In genomic region chr15:78878356-78878755, GRCh38 we compare ENCODE assay signal across 9 cellular contexts. TPM values are rescaled to one million over a fixed set of nuclear protein-coding genes. Genes with fewer than 3 reads are reported as not detected.
DNase-seq lines count a peak whose midpoint lies in the region; ATAC-seq, FAIRE-seq and TF ChIP-seq lines count a peak whose summit lies in the region.
"Had no signal": no experiment of that assay in that cellular context is flagged by ENCODE, and none has a peak within 500 bp of the region (broad histone marks: within the 10 kb centered on the region; RNA-seq: fewer than 3 reads in every experiment).

No MANE protein-coding gene starts in this region.

- no peaks in the 10 kb centered on the region for H3F3A ChIP-seq in PC-3 (ENCODE audit: low read length, unreplicated experiment)

- no peaks in the 10 kb centered on the region for H3K9me2 ChIP-seq in PC-3 (replicated peaks; ENCODE audit: low read length)

- no TSS peak for BruUV-seq in PC-3 (replicated peaks; lab: Mats Ljungman, UMichigan)

- H4K91ac ChIP-seq in H1 (replicated peaks; ENCODE audit: insufficient read length, low read length) = no peak overlapping the region

- H3K27me3 ChIP-seq in PC-3 (ENCODE audit: low read length) (no peaks in the 10 kb centered on the region), H1 (replicated peaks in 1 of 4; ENCODE audit: control insufficient read depth in 3 of 4, extremely low read depth in 1 of 4, insufficient read depth in 3 of 4, low read length in 3 of 4) (no peaks in the 10 kb centered on the region), psoas muscle (ENCODE audit: insufficient read depth in 3 of 3, low read length in 2 of 3) (no peaks in the 10 kb centered on the region)

- H3K18ac ChIP-seq in H1 (ENCODE audit: extremely low read depth, low read length) = no peak overlapping the region

- H3K4me1 Mint-ChIP-seq in activated CD4-positive, alpha-beta T cell treated with anti-CD3 and anti-CD28 coated beads, Interleukin-2, amount 10 ng/mL, durations not matched to agents 24 days and 14 days = peaks cover 55% of the 10 kb centered on the region

- no peak overlapping the region for H4K5ac ChIP-seq in H1 (ENCODE audit: insufficient read length, low read depth, low read length)

- CTCF ChIA-PET in PC-3 (lab: Charles Lee) = no interaction called here
- CTCF ChIA-PET in H1 (lab: Charles Lee; ENCODE audit: partially characterized antibody) = interaction anchor here (0.6 to 1.0 kb wide), 3 partner anchors 18 to 128 kb away, joined by 3 to 5 read pairs (median 4); no protein-coding TSS in a partner anchor

- no peak overlapping the region for H3K4me3 ChIP-seq in PC-3 (ENCODE audit: low read length)
- H3K4me3 ChIP-seq in H1 (ENCODE audit: extremely low read depth in 1 of 4, insufficient read depth in 2 of 4, low read depth in 3 of 4, low read length in 4 of 4) = peak overlapping the region in 1 of 4 experiments; percentile 36; a peak in 1 of 8 replicates
- peak overlapping the region; percentile 84 for H3K4me3 ChIP-seq in psoas muscle

- no peak overlapping the region for H3K4ac ChIP-seq in H1 (replicated peaks; ENCODE audit: insufficient read length, low read depth, low read length)

- no peak for TF ChIP-seq RAD21 in H1 (IDR thresholded peaks at IDR 0.05 in 1 of 2, conservative IDR thresholded peaks at IDR 0.05 in 1 of 2; ENCODE audit: low read depth in 2 of 2, low read length in 2 of 2)

- H3K23me2 ChIP-seq in H1 (ENCODE audit: low read depth, low read length) = peaks cover 4% of the 10 kb centered on the region; the same call in 1 of the 2 replicates

- TF ChIP-seq EP300 in H1 (IDR thresholded peaks at IDR 0.05; ENCODE audit: borderline replicate concordance in 1 of 2, low read depth in 2 of 2, low read length in 2 of 2) = no peak

- no peak overlapping the region for H3K9ac ChIP-seq in PC-3 (ENCODE audit: low read length)
- H3K9ac ChIP-seq in H1 (replicated peaks in 1 of 4; ENCODE audit: extremely low read depth in 1 of 4, low read depth in 3 of 4, low read length in 3 of 4) = no peak overlapping the region

- H3K36me3 Mint-ChIP-seq in activated CD4-positive, alpha-beta T cell treated with anti-CD3 and anti-CD28 coated beads, Interleukin-2, amount 10 ng/mL, durations not matched to agents 24 days and 14 days (ENCODE audit: low read depth) = peaks cover 35% of the 10 kb centered on the region

- H3K4me2 ChIP-seq in PC-3 (ENCODE audit: low read length) = peak overlapping the region; percentile 48
- H3K4me2 ChIP-seq in H1 (ENCODE audit: insufficient read depth in 1 of 2, low read depth in 2 of 2, low read length in 2 of 2) = peak overlapping the region; percentile 30 to 66; a peak in 2 of 4 replicates

- H3K27ac ChIP-seq in PC-3 (ENCODE audit: low read length) (no peak overlapping the region), H1 (ENCODE audit: low read depth, low read length) (no peak overlapping the region), psoas muscle (no peak overlapping the region)

- no peak overlapping the region for H3K56ac ChIP-seq in H1 (replicated peaks; ENCODE audit: insufficient read length, low read depth, low read length)

- H3K27me3 Mint-ChIP-seq in activated CD4-positive, alpha-beta T cell treated with anti-CD3 and anti-CD28 coated beads, Interleukin-2, amount 10 ng/mL, durations not matched to agents 24 days and 14 days = no peaks in the 10 kb centered on the region
- H3K27me3 Mint-ChIP-seq: naive B cell had no signal

- no peak for TF ChIP-seq CTCF in PC-3 (conservative IDR thresholded peaks at IDR 0.05; ENCODE audit: low read depth, low read length)
- TF ChIP-seq CTCF in H1 (IDR thresholded peaks at IDR 0.05; ENCODE audit: control extremely low read depth in 1 of 3, insufficient read depth in 1 of 3, low read depth in 1 of 3, low read length in 3 of 3) = no peak
- TF ChIP-seq CTCF in psoas muscle (IDR thresholded peaks at IDR 0.05) = no peak

- H3K4me1 ChIP-seq in PC-3 (ENCODE audit: insufficient read depth, low read length) (peaks cover 47% of the 10 kb centered on the region), H1 (replicated peaks in 1 of 4; ENCODE audit: control insufficient read depth in 3 of 4, insufficient read depth in 4 of 4, low read length in 3 of 4) (peaks cover 1 to 11% (median 7%) of the 10 kb centered on the region in 4 experiments; a peak in 3 of 7 replicates), psoas muscle (peaks cover 74% of the 10 kb centered on the region)

- no peak overlapping the region for H3K4me3 Mint-ChIP-seq in activated CD4-positive, alpha-beta T cell treated with anti-CD3 and anti-CD28 coated beads, Interleukin-2, amount 10 ng/mL, durations not matched to agents 24 days and 14 days

- H2AK5ac ChIP-seq in H1 (ENCODE audit: low read depth, low read length) = no peak overlapping the region

- H2BK120ac ChIP-seq in H1 (replicated peaks; ENCODE audit: low read depth, low read length) = no peak overlapping the region

- no peak overlapping the region for H2BK5ac ChIP-seq in H1 (ENCODE audit: low read depth, low read length)

- no peak for TF ChIP-seq POLR2A in H1 (IDR thresholded peaks at IDR 0.05; ENCODE audit: control extremely low read depth in 1 of 2, low read depth in 2 of 2, low read length in 2 of 2)

- H3K23ac ChIP-seq in H1 (ENCODE audit: insufficient read length) = no peak overlapping the region

- no peaks in the 10 kb centered on the region for H3K9me3 ChIP-seq in PC-3 (ENCODE audit: low read length)
- H3K9me3 ChIP-seq in H1 (ENCODE audit: insufficient read depth in 2 of 2, low read depth in 1 of 2, low read length in 1 of 2) = no peaks in the 10 kb centered on the region
- H3K9me3 ChIP-seq in psoas muscle = no peaks in the 10 kb centered on the region

- no peak for ATAC-seq in PC-3
- no peak for ATAC-seq in psoas muscle

- POLR2A ChIA-PET in PC-3 (lab: Charles Lee; ENCODE audit: unreplicated experiment) = no interaction called here
- POLR2A ChIA-PET in H1 (lab: Charles Lee; ENCODE audit: partially characterized antibody) = interaction anchor here (0.7 to 1.1 kb wide), 4 partner anchors 13 to 30 kb away, joined by 3 to 6 read pairs (median 4); no protein-coding TSS in a partner anchor

- no peaks in the 10 kb centered on the region for H3K9me3 Mint-ChIP-seq in activated CD4-positive, alpha-beta T cell treated with anti-CD3 and anti-CD28 coated beads, Interleukin-2, amount 10 ng/mL, durations not matched to agents 24 days and 14 days
- H3K9me3 Mint-ChIP-seq: naive B cell had no signal

- H4K8ac ChIP-seq in H1 (ENCODE audit: extremely low read depth, insufficient read depth, low read length) = no peak overlapping the region

- H2BK20ac ChIP-seq in H1 (ENCODE audit: low read length) = no peak overlapping the region

- no peak overlapping the region for H3K14ac ChIP-seq in H1 (ENCODE audit: insufficient read length)

- DNase-seq in activated CD4-positive, alpha-beta T cell treated with anti-CD3 and anti-CD28 coated beads, Interleukin-2, amount 10 ng/mL, durations not matched to agents 24 days and 14 days = no peak
- DNase-seq in activated CD4-positive, alpha-beta T cell treated with anti-CD3 and anti-CD28 coated beads, Interleukin-2, amount 50 U/mL, for 1 hour = no peak
- DNase-seq in PC-3 (no peak), H1 (ENCODE audit: low read depth in 1 of 2, low spot score in 2 of 2) (no peak), psoas muscle (no peak), DMS 273 (lab: John Stamatoyannopoulos, UW; ENCODE audit: unreplicated experiment) (no peak), NCI-H146 treated with DMSO at 0.1 percent for 48 hours (lab: John Stamatoyannopoulos, UW; ENCODE audit: unreplicated experiment) (no peak)
- DNase-seq in activated CD4-positive, CD25-positive, alpha-beta regulatory T cell treated with anti-CD3 and anti-CD28 coated beads, Interleukin-2, amount 50 U/mL, for 72 hours = no peak
- DNase-seq: naive B cell had no signal

- no peak overlapping the region for H2BK15ac ChIP-seq in H1 (ENCODE audit: low read length)

- H2AFZ ChIP-seq in PC-3 (ENCODE audit: low read length) (no peak overlapping the region), H1 (ENCODE audit: low read length) (no peak overlapping the region)

- H3K36me3 ChIP-seq in PC-3 (ENCODE audit: low read depth, low read length) (peaks cover 31% of the 10 kb centered on the region), H1 (ENCODE audit: control insufficient read depth in 2 of 4, insufficient read depth in 4 of 4, low read length in 3 of 4) (peaks cover 2 to 38% (median 18%) of the 10 kb centered on the region in 4 experiments; a peak in 6 of 8 replicates), psoas muscle (ENCODE audit: insufficient read depth in 1 of 2, low read depth in 1 of 2) (peaks cover 0 to 33% of the 10 kb centered on the region in 2 donors)

- 79% methylated on average over 1 of the region's 1 CpG; no CpG with 5 or more reads in 1 of the 2 experiments for WGBS in H1 (ENCODE audit: extremely low coverage in 1 of 2, insufficient coverage in 1 of 2, insufficient read length in 1 of 2, insufficient replicate concordance in 2 of 2, low coverage in 1 of 2, low lambda C conversion rate in 2 of 2, missing lambda C conversion rate in 1 of 2), 2 experiments
- WGBS in psoas muscle, 3 donors = 38 to 56% (median 44%) methylated on average over 1 of the region's 1 CpG

- H3K79me2 ChIP-seq in PC-3 (ENCODE audit: low read length) = peaks cover 100% of the 10 kb centered on the region
- H3K79me2 ChIP-seq in H1 (ENCODE audit: control insufficient read depth in 1 of 2, insufficient read depth in 2 of 2, low read length in 2 of 2) = peaks cover 76 to 99% of the 10 kb centered on the region in 2 experiments

- H3K27ac Mint-ChIP-seq in activated CD4-positive, alpha-beta T cell treated with anti-CD3 and anti-CD28 coated beads, Interleukin-2, amount 10 ng/mL, durations not matched to agents 24 days and 14 days = peak overlapping the region; percentile 3

- H3K79me1 ChIP-seq in H1 (ENCODE audit: low read depth, low read length) = no peaks in the 10 kb centered on the region

- H4K20me1 ChIP-seq in PC-3 (ENCODE audit: low read length) (peaks cover 97% of the 10 kb centered on the region), H1 (replicated peaks in 1 of 2; ENCODE audit: control insufficient read depth in 1 of 2, insufficient read depth in 2 of 2, low read length in 2 of 2) (peaks cover 42 to 50% of the 10 kb centered on the region in 2 experiments)

- FAIRE-seq in H1 (lab: Jason Lieb, UNC) = no peak

- H2BK12ac ChIP-seq in H1 (ENCODE audit: low read depth, low read length) = no peak overlapping the region

- intact Hi-C loops in activated CD4-positive, alpha-beta T cell treated with anti-CD3 and anti-CD28 coated beads, Interleukin-2, amount 10 ng/mL, durations not matched to agents 24 days and 14 days (cut with micrococcal nuclease) = loop anchor here (10.0 kb wide), 2 partner anchors 444 to 1096 kb away; partner anchors contain the start of genes BCL2A1 and IREB2
- intact Hi-C loops in PC-3 (cut with micrococcal nuclease) = no loop called here
- intact Hi-C loops in psoas muscle (cut with DNase I) = loop anchor here in 1 of 2 donors (10.0 kb wide), 1 partner anchor 114 kb away; no protein-coding TSS in a partner anchor

RNA-seq across cellular contexts. Expression of gene MORF4L1, which starts 5.7 kb away (rescaled TPM):
- total RNA-seq in activated CD4-positive, alpha-beta T cell treated with anti-CD3 and anti-CD28 coated beads, Interleukin-2, amount 10 ng/mL, durations not matched to agents 24 days and 14 days = 280 and 289 TPM in 2 replicates
- total RNA-seq in PC-3 (2014; rRNA removed) = 210 and 216 TPM in 2 replicates
- 533 and 562 TPM in 2 replicates for total RNA-seq in H1 (2021; fragmentation: NEBNext Ultra II Directional; extraction: Animal tissue kit (Norgen Biotek cat#: 25700))
- polyA plus RNA-seq in H1 (2011; rRNA removed) = 127 and 260 TPM in 2 replicates
- polyA plus RNA-seq in H1 (2011; cell fraction: cytosol; rRNA removed) = 455 TPM
- polyA plus RNA-seq in H1 (2011; cell fraction: nucleus; rRNA removed) = 66.3 TPM
- polyA plus RNA-seq in H1 (2012, experiment 1 of 2) = 484 to 839 TPM (median 577 TPM) in 4 replicates
- polyA plus RNA-seq in H1 (2012, experiment 2 of 2) = 73.1 TPM
- 575 TPM for polyA plus RNA-seq in H1 (2013, experiment 1 of 2)
- 580 TPM for polyA plus RNA-seq in H1 (2013, experiment 2 of 2)
- 100 and 144 TPM in 2 replicates for polyA minus RNA-seq in H1 (2011; rRNA and poly(A)+ RNA removed)
- polyA minus RNA-seq in H1 (2011; cell fraction: cytosol; rRNA and poly(A)+ RNA removed) = 121 TPM
- 98.9 TPM for polyA minus RNA-seq in H1 (2011; cell fraction: nucleus; rRNA and poly(A)+ RNA removed)
- 100 to 1,000 TPM; 262 to 357 (median 341) TPM for total RNA-seq in psoas muscle
- 100 to 1,000 TPM; 288 to 679 (median 327) TPM for polyA plus RNA-seq in psoas muscle
